Comparison of ENCODE assay signal across 8 cellular contexts in genomic region chr4:189904420-189905027, GRCh38. TPM values are rescaled to one million over a fixed set of nuclear protein-coding genes. Genes with fewer than 3 reads are reported as not detected.
DNase-seq lines count a peak whose midpoint lies in the region; ATAC-seq and TF ChIP-seq lines count a peak whose summit lies in the region.
"Not testable (repeated sequence)": the region's sequence is repeated elsewhere in the genome, so short reads cannot be mapped to it uniquely, and the experiment has no call there.

No MANE protein-coding gene starts in this region.

- not testable (repeated sequence) for H3K4me1 Mint-ChIP-seq in neural progenitor cell

- H3K9me3 Mint-ChIP-seq in neural progenitor cell: not testable (repeated sequence)

- H3K36me3 ChIP-seq in neural progenitor cell, thyroid gland: not testable (repeated sequence)

- H3K27ac ChIP-seq in neural progenitor cell, thyroid gland: not testable (repeated sequence)

- TF ChIP-seq POLR2A in thyroid gland (IDR thresholded peaks at IDR 0.05): not testable (repeated sequence)

- not testable (repeated sequence) for H3K79me2 ChIP-seq in neural progenitor cell (ENCODE audit: low read depth)

- WGBS in thyroid gland, 2 donors: 42 to 47% methylated on average over 6 of the region's 6 CpGs

- intact Hi-C loops in Right ventricle myocardium superior (cut with DNase I): not testable (repeated sequence)
- intact Hi-C loops in thyroid gland (cut with DNase I): loop anchor here (10.0 kb wide), 1 partner anchor 120 kb away; no protein-coding TSS in a partner anchor

- TF ChIP-seq CTCF in astrocyte of the spinal cord (IDR thresholded peaks at IDR 0.05; ENCODE audit: low read depth, low read length): peak; percentile 65
- TF ChIP-seq CTCF in neural progenitor cell (IDR thresholded peaks at IDR 0.05): peak; percentile 80
- peak; percentile 53 to 84 (median 74) for TF ChIP-seq CTCF in thyroid gland (IDR thresholded peaks at IDR 0.05)

- ATAC-seq in GM21737 (IDR thresholded peaks at IDR 0.05; ENCODE audit: unreplicated experiment) (peak; percentile 59), Right ventricle myocardium superior (ENCODE audit: poor library complexity) (peak; percentile 68)

- H4K20me1 ChIP-seq in neural progenitor cell (ENCODE audit: low read depth): not testable (repeated sequence)

- H3K36me3 Mint-ChIP-seq in neural progenitor cell: not testable (repeated sequence)

- H3K9ac ChIP-seq in neural progenitor cell: not testable (repeated sequence)

- H3K27ac Mint-ChIP-seq in neural progenitor cell: not testable (repeated sequence)

- not testable (repeated sequence) for H3K4me3 Mint-ChIP-seq in neural progenitor cell

- H3K27me3 Mint-ChIP-seq in neural progenitor cell (ENCODE audit: insufficient read depth, low read depth): not testable (repeated sequence)

- not testable (repeated sequence) for H2AFZ ChIP-seq in neural progenitor cell (replicated peaks)

- not testable (repeated sequence) for H3K27me3 ChIP-seq in neural progenitor cell, thyroid gland

- DNase-seq in ELR (ENCODE audit: low read depth) (peak; percentile 67), HS-5 (ENCODE audit: low read depth) (peak; percentile 25), T-helper 9 cell (peak; percentile 26), astrocyte of the spinal cord (ENCODE audit: low read depth, low spot score) (peak; percentile 66), neural progenitor cell (ENCODE audit: low spot score) (peak; percentile 86), thyroid gland (peak; percentile 59 to 61)
- DNase-seq in Right ventricle myocardium superior: not testable (repeated sequence)

- H3K9me3 ChIP-seq in neural progenitor cell (ENCODE audit: low read depth); thyroid gland: not testable (repeated sequence)

- H3F3A ChIP-seq in neural progenitor cell (ENCODE audit: low read depth): not testable (repeated sequence)

- not testable (repeated sequence) for H3K4me2 ChIP-seq in neural progenitor cell

- not testable (repeated sequence) for H3K4me3 ChIP-seq in astrocyte of the spinal cord (ENCODE audit: low read depth, low read length); neural progenitor cell; thyroid gland (replicated peaks in 1 of 3)

- in situ Hi-C loops in astrocyte of the spinal cord (cut with HindIII; ENCODE audit: low sequenced_read_pairs): not testable (repeated sequence)

- H3K4me1 ChIP-seq in neural progenitor cell, thyroid gland: not testable (repeated sequence)

RNA-seq across cellular contexts. Expression of gene FRG1, which starts 36.1 kb away (rescaled TPM):
- 31.7 TPM for total RNA-seq in Right ventricle myocardium superior
- 42.5 and 127 TPM in 2 replicates for total RNA-seq in neural progenitor cell (ENCODE audit: low replicate concordance)
- 10 to 100 TPM; 26.7 to 50.9 (median 35.2) TPM for total RNA-seq in thyroid gland
